ENCODE assay signal across 17 cellular contexts in genomic region chr3:182138388-182138787, GRCh38.
"Had no signal": no experiment of that assay in that cellular context is flagged by ENCODE, and none has a peak within 500 bp of the region (broad histone marks: within the 10 kb centered on the region; RNA-seq: fewer than 3 reads in every experiment).

No MANE protein-coding gene starts in this region.

- ATAC-seq: activated CD8-positive, alpha-beta T cell treated with anti-CD3 and anti-CD28 coated beads, Interleukin-2, amount 10 ng/mL, durations not matched to agents 7 days and 5 days; PC-3 had no signal

- DNase-seq: activated CD4-positive, alpha-beta T cell treated with anti-CD3 and anti-CD28 coated beads for 48 hours; activated CD4-positive, alpha-beta T cell treated with anti-CD3 and anti-CD28 coated beads, Interleukin-2, amount 50 U/mL, for 4 hours; activated CD4-positive, CD25-positive, alpha-beta regulatory T cell treated with anti-CD3 and anti-CD28 coated beads, Interleukin-2, amount 50 U/mL, for 72 hours; activated CD8-positive, alpha-beta memory T cell treated with anti-CD3 and anti-CD28 coated beads, Interleukin-2, amount 50 U/mL, for 48 hours; activated CD8-positive, alpha-beta T cell treated with anti-CD3 and anti-CD28 coated beads, Interleukin-2, amount 10 ng/mL, durations not matched to agents 7 days and 5 days; activated naive CD4-positive, alpha-beta T cell treated with anti-CD3 and anti-CD28 coated beads, Interleukin-2, amount 50 U/mL, for 16 hours; activated naive CD8-positive, alpha-beta T cell treated with anti-CD3 and anti-CD28 coated beads, Interleukin-2, amount 10 ng/mL, durations not matched to agents 7 days and 5 days; activated T-cell treated with anti-CD3 and anti-CD28 coated beads, Interleukin-2, amount 50 U/mL, for 1 hour; adrenal gland; anterior cingulate cortex; cerebellar nuclear complex; NCI-H1092; NCI-H1436 treated with DMSO at 0.1 percent for 48 hours; NCI-H2029; NCI-H226; PC-3; SHP77 had no signal
